In the genomic region with DNA sequence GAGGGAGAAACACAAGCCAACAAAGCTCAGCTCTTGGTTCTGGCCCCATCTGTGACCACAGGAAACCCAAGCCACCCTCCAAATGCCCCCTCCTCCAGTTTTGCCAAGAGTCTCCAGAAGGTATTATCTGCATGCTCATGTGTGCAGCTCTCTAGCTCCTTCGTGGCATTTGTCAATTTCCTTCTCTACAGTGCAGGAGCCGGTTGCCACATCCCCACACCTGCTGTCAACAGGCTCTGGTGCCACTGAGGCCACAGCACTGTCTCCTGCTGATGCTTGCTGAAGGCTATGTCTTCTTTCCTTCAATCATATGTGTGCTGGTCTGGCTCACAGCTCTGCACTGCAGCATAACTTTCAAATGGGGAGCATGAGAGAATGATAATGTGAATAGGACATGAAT, we compare ENCODE assay signal across 12 cellular contexts.
DNase-seq lines count a peak whose midpoint lies in the region; ATAC-seq and TF ChIP-seq lines count a peak whose summit lies in the region.
"Had no signal": no experiment of that assay in that cellular context is flagged by ENCODE, and none has a peak within 500 bp of the region (broad histone marks: within the 10 kb centered on the region; RNA-seq: fewer than 3 reads in every experiment).

No MANE protein-coding gene starts in this region.

- no peaks in the 10 kb centered on the region for H3K9me3 Mint-ChIP-seq in CD4-positive, alpha-beta memory T cell
- H3K9me3 Mint-ChIP-seq: H9 had no signal

- peaks cover 31% of the 10 kb centered on the region for H3K4me1 ChIP-seq in DND-41 (ENCODE audit: insufficient read depth, low read length)
- no peaks in the 10 kb centered on the region for H3K4me1 ChIP-seq in right atrium auricular region
- H3K4me1 ChIP-seq in CD4-positive, alpha-beta memory T cell (ENCODE audit: insufficient read depth, low read length) = peaks cover 11% of the 10 kb centered on the region

- H3K27ac ChIP-seq in DND-41 (ENCODE audit: low read length) (peak overlapping the region; percentile 45), right atrium auricular region (no peak overlapping the region)
- H3K27ac ChIP-seq in CD4-positive, alpha-beta memory T cell (ENCODE audit: low read depth, low read length) = no peak overlapping the region
- H3K27ac ChIP-seq: 22Rv1, BLaER1 had no signal

- H3K4me3 ChIP-seq in DND-41 (ENCODE audit: low read depth in 1 of 2, low read length in 2 of 2) (no peak overlapping the region), right atrium auricular region (no peak overlapping the region)
- H3K4me3 ChIP-seq in CD4-positive, alpha-beta memory T cell (ENCODE audit: low read length in 2 of 2) = no peak overlapping the region
- H3K4me3 ChIP-seq: BLaER1 had no signal

- H3K9ac ChIP-seq in DND-41 (ENCODE audit: low read depth, low read length) = no peak overlapping the region
- H3K9ac ChIP-seq: BLaER1 had no signal

- H3K9me3 ChIP-seq in DND-41 (ENCODE audit: insufficient read depth, low read length, severe bottlenecking) (no peaks in the 10 kb centered on the region), T-helper 17 cell (ENCODE audit: control insufficient read depth, low read length, poor library complexity, severe bottlenecking) (no peaks in the 10 kb centered on the region), right atrium auricular region (no peaks in the 10 kb centered on the region)
- H3K9me3 ChIP-seq in CD4-positive, alpha-beta memory T cell (ENCODE audit: control insufficient read depth in 1 of 2, low read length in 2 of 2) = no peaks in the 10 kb centered on the region
- H3K9me3 ChIP-seq: BLaER1 had no signal

- no peaks in the 10 kb centered on the region for H3K27me3 ChIP-seq in DND-41 (ENCODE audit: insufficient read depth, low read length, poor library complexity)
- H3K27me3 ChIP-seq in right atrium auricular region = no peaks in the 10 kb centered on the region
- no peaks in the 10 kb centered on the region for H3K27me3 ChIP-seq in CD4-positive, alpha-beta memory T cell (ENCODE audit: insufficient read depth, low read length)
- H3K27me3 ChIP-seq: BLaER1 had no signal

- H3K27me3 Mint-ChIP-seq in T-helper 17 cell = peaks cover 4% of the 10 kb centered on the region
- no peaks in the 10 kb centered on the region for H3K27me3 Mint-ChIP-seq in CD4-positive, alpha-beta memory T cell

- no peak overlapping the region for H3K4me2 ChIP-seq in DND-41 (ENCODE audit: insufficient read depth, low read length)
- H3K4me2 ChIP-seq: BLaER1 had no signal

- no peak overlapping the region for H2AFZ ChIP-seq in DND-41 (ENCODE audit: low read depth, low read length)

- no peaks in the 10 kb centered on the region for H3K79me2 ChIP-seq in DND-41 (ENCODE audit: insufficient read depth, low read length)

- CTCF ChIA-PET in CD4-positive, alpha-beta memory T cell (lab: Charles Lee; ENCODE audit: partially characterized antibody) = no interaction called here

- POLR2A ChIA-PET in CD4-positive, alpha-beta memory T cell (lab: Charles Lee; ENCODE audit: partially characterized antibody) = interaction anchor here (1.9 kb wide), 1 partner anchor 11 kb away, joined by 4 read pairs; no protein-coding TSS in a partner anchor

- no peaks in the 10 kb centered on the region for H4K20me1 ChIP-seq in DND-41 (ENCODE audit: insufficient read depth, low read length)
- H4K20me1 ChIP-seq: BLaER1 had no signal

- peak; percentile 18 for DNase-seq in NK-92 treated with Interleukin-12 subunit alpha and Interleukin-12 subunit beta, amount 100 ng/mL, for 24 hours (lab: John Stamatoyannopoulos, UW)
- DNase-seq in NK-92 (lab: John Stamatoyannopoulos, UW; ENCODE audit: unreplicated experiment) (no peak), DND-41 (peak; percentile 51), Kasumi-1 (lab: John Stamatoyannopoulos, UW) (peak; percentile 2 to 15), T-helper 17 cell (no peak), right atrium auricular region (ENCODE audit: low spot score) (no peak), posterior vena cava (ENCODE audit: low spot score) (no peak)
- no peak for DNase-seq in CD4-positive, alpha-beta memory T cell
- DNase-seq: GOT3, H9 had no signal

- H3K36me3 ChIP-seq in DND-41 (ENCODE audit: insufficient read depth, low read length) = no peaks in the 10 kb centered on the region
- no peaks in the 10 kb centered on the region for H3K36me3 ChIP-seq in right atrium auricular region
- no peaks in the 10 kb centered on the region for H3K36me3 ChIP-seq in CD4-positive, alpha-beta memory T cell (ENCODE audit: insufficient read depth, low read length)
- H3K36me3 ChIP-seq: BLaER1 had no signal

- H3K36me3 Mint-ChIP-seq in T-helper 17 cell (ENCODE audit: low read depth) = no peaks in the 10 kb centered on the region
- H3K36me3 Mint-ChIP-seq in CD4-positive, alpha-beta memory T cell = no peaks in the 10 kb centered on the region

- TF ChIP-seq CTCF in DND-41 (IDR thresholded peaks at IDR 0.05; ENCODE audit: borderline replicate concordance, extremely low read depth, low read length, poor library complexity, severe bottlenecking) (no peak), right atrium auricular region (IDR thresholded peaks at IDR 0.05) (no peak)

- ATAC-seq in DND-41 (ENCODE audit: insufficient read depth, low read depth) = peak; percentile 72
- ATAC-seq in T-helper 17 cell = no peak

- H3K4me1 Mint-ChIP-seq in T-helper 17 cell = peaks cover 31% of the 10 kb centered on the region
- peaks cover 9 to 20% (median 14%) of the 10 kb centered on the region in 4 donors for H3K4me1 Mint-ChIP-seq in CD4-positive, alpha-beta memory T cell
- H3K4me1 Mint-ChIP-seq: H9 had no signal

- H3K4me3 Mint-ChIP-seq in T-helper 17 cell = peak overlapping the region; percentile 39
- no peak overlapping the region for H3K4me3 Mint-ChIP-seq in CD4-positive, alpha-beta memory T cell
- H3K4me3 Mint-ChIP-seq: H9 had no signal

- H3K27ac Mint-ChIP-seq in T-helper 17 cell = peak overlapping the region; percentile 66
- H3K27ac Mint-ChIP-seq in CD4-positive, alpha-beta memory T cell = peak overlapping the region in 2 of 7 donors; percentile 64 to 65
- H3K27ac Mint-ChIP-seq: H9 had no signal

- intact Hi-C loops in posterior vena cava (cut with DNase I) = no loop called here
- intact Hi-C loops in CD4-positive, alpha-beta memory T cell (cut with micrococcal nuclease) = no loop called here

Comparison
In these comparisons a context has a peak if more than half of its experiments do, and no peak if none do; other contexts are left out.
1. DNase-seq: peak in NK-92 treated with Interleukin-12 subunit alpha and Interleukin-12 subunit beta, amount 100 ng/mL, for 24 hours (single experiment), DND-41 (single experiment) and Kasumi-1 (2 of 2); none in NK-92 (single experiment), T-helper 17 cell (0 of 3), right atrium auricular region (single experiment), posterior vena cava (single experiment) and CD4-positive, alpha-beta memory T cell (0 of 5).